ENCODE assay signal across 7 cellular contexts in genomic region chr12:81329088-81329487, GRCh38.
DNase-seq lines count a peak whose midpoint lies in the region; ATAC-seq and TF ChIP-seq lines count a peak whose summit lies in the region.

No MANE protein-coding gene starts in this region.

- H3K36me3 ChIP-seq in PC-9 (ENCODE audit: low read depth) (no peaks in the 10 kb centered on the region), lower lobe of right lung (no peaks in the 10 kb centered on the region)

- CTCF ChIA-PET in PC-9 (lab: Charles Lee), result no interaction called here

- no peak overlapping the region for H3K27ac ChIP-seq in PC-9
- no peak overlapping the region for H3K27ac ChIP-seq in lower lobe of right lung
- no peak overlapping the region for H3K27ac ChIP-seq in caudate nucleus (ENCODE audit: low read depth, low read length)

- no peaks in the 10 kb centered on the region for H3K79me2 ChIP-seq in PC-9 (ENCODE audit: low read depth)

- no peak overlapping the region for H2AFZ ChIP-seq in PC-9

- no peak overlapping the region for H3K4me2 ChIP-seq in PC-9

- POLR2A ChIA-PET in PC-9 (lab: Charles Lee; ENCODE audit: unreplicated experiment), result no interaction called here

- ATAC-seq in GM18870 (IDR thresholded peaks at IDR 0.05; ENCODE audit: unreplicated experiment) (peak; percentile 66), HG02938 (IDR thresholded peaks at IDR 0.05; ENCODE audit: unreplicated experiment) (peak; percentile 86), lower lobe of right lung (no peak)

- H3K4me1 ChIP-seq in PC-9 (replicated peaks; ENCODE audit: insufficient read depth) (no peaks in the 10 kb centered on the region), lower lobe of right lung (no peaks in the 10 kb centered on the region)

- no peaks in the 10 kb centered on the region for H3K36me3 Mint-ChIP-seq in activated T-cell treated with anti-CD3 and anti-CD28 coated beads, Interleukin-2, amount 50 U/mL, for 24 hours (ENCODE audit: low read depth)

- H3K9me3 Mint-ChIP-seq in activated T-cell treated with anti-CD3 and anti-CD28 coated beads, Interleukin-2, amount 50 U/mL, for 24 hours, result peaks cover 4% of the 10 kb centered on the region

- H3K27me3 ChIP-seq in PC-9 (ENCODE audit: insufficient read depth, low read depth), result no peaks in the 10 kb centered on the region
- H3K27me3 ChIP-seq in lower lobe of right lung (ENCODE audit: low read depth), result no peaks in the 10 kb centered on the region

- no peaks in the 10 kb centered on the region for H3F3A ChIP-seq in PC-9 (ENCODE audit: insufficient read depth, low read depth)

- BruUV-seq in PC-9 (replicated peaks; lab: Mats Ljungman, UMichigan), result no TSS peak

- no peaks in the 10 kb centered on the region for H3K27me3 Mint-ChIP-seq in activated T-cell treated with anti-CD3 and anti-CD28 coated beads, Interleukin-2, amount 50 U/mL, for 24 hours

- H3K9me3 ChIP-seq in PC-9 (ENCODE audit: insufficient read depth, low read depth) (no peaks in the 10 kb centered on the region), lower lobe of right lung (no peaks in the 10 kb centered on the region)

- no peak overlapping the region for H3K27ac Mint-ChIP-seq in activated T-cell treated with anti-CD3 and anti-CD28 coated beads, Interleukin-2, amount 50 U/mL, for 24 hours

- DNase-seq in PC-9, result no peak
- no peak for DNase-seq in lower lobe of right lung
- DNase-seq in SHP77 treated with DMSO at 0.1 percent for 48 hours (lab: John Stamatoyannopoulos, UW), result no peak
- no peak for DNase-seq in activated T-cell treated with anti-CD3 and anti-CD28 coated beads, Interleukin-2, amount 50 U/mL, for 24 hours
- DNase-seq in caudate nucleus (lab: John Stamatoyannopoulos, UW), result no peak

- H3K4me3 ChIP-seq in PC-9 (no peak overlapping the region), lower lobe of right lung (no peak overlapping the region)

- TF ChIP-seq CTCF in PC-9 (conservative IDR thresholded peaks at IDR 0.05) (peak; percentile 59), lower lobe of right lung (IDR thresholded peaks at IDR 0.05) (peak; percentile 11)

- no peaks in the 10 kb centered on the region for H4K20me1 ChIP-seq in PC-9 (ENCODE audit: insufficient read depth)

- H3K4me3 Mint-ChIP-seq in activated T-cell treated with anti-CD3 and anti-CD28 coated beads, Interleukin-2, amount 50 U/mL, for 24 hours, result no peak overlapping the region

- no peaks in the 10 kb centered on the region for H3K4me1 Mint-ChIP-seq in activated T-cell treated with anti-CD3 and anti-CD28 coated beads, Interleukin-2, amount 50 U/mL, for 24 hours (ENCODE audit: low read depth)

- intact Hi-C loops in PC-9 (cut with micrococcal nuclease; ENCODE audit: unreplicated experiment), result no loop called here
- intact Hi-C loops in lower lobe of right lung (cut with DNase I), result no loop called here

- no peaks in the 10 kb centered on the region for H3K9me2 ChIP-seq in PC-9 (ENCODE audit: insufficient read depth)

Comparison
In these comparisons a context has a peak if more than half of its experiments do, and no peak if none do; other contexts are left out.
1. ATAC-seq: peak in GM18870 (single experiment) and HG02938 (single experiment); none in lower lobe of right lung (0 of 2).